ENCODE assay signal across 1 cellular context in the genomic region with DNA sequence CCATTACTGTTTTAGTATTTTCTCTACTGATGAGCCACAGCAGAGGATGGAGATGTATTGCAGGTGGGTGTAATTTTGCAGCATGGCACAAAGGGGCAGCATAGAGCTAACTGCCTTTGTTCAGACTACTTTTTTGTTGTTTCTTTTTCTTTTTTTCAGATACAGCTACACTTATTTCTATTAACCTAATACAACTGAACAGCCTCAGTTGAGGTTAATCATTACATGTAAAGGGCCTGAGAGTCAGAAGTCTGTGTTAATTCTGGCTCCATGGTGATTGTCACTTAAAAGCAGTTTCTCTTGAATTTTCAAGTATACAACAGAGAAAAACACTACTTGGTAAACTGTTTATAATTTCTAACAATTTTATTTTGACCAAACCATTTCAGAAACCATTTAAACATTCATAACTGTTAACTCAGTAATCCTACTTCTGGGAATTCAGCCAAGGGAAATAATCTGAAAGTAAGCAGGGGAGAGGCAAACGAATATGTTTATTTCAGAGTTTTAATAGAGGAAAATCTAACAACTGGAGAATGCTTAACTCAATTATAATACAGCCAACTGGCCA.
TF ChIP-seq lines count a peak whose summit lies in the region.

No MANE protein-coding gene starts in this region.

TF ChIP-seq in GM23338, 12 proteins besides CTCF, POLR2A, EP300 and RAD21 (continued from another document):
- TF ChIP-seq, protein P1, sequence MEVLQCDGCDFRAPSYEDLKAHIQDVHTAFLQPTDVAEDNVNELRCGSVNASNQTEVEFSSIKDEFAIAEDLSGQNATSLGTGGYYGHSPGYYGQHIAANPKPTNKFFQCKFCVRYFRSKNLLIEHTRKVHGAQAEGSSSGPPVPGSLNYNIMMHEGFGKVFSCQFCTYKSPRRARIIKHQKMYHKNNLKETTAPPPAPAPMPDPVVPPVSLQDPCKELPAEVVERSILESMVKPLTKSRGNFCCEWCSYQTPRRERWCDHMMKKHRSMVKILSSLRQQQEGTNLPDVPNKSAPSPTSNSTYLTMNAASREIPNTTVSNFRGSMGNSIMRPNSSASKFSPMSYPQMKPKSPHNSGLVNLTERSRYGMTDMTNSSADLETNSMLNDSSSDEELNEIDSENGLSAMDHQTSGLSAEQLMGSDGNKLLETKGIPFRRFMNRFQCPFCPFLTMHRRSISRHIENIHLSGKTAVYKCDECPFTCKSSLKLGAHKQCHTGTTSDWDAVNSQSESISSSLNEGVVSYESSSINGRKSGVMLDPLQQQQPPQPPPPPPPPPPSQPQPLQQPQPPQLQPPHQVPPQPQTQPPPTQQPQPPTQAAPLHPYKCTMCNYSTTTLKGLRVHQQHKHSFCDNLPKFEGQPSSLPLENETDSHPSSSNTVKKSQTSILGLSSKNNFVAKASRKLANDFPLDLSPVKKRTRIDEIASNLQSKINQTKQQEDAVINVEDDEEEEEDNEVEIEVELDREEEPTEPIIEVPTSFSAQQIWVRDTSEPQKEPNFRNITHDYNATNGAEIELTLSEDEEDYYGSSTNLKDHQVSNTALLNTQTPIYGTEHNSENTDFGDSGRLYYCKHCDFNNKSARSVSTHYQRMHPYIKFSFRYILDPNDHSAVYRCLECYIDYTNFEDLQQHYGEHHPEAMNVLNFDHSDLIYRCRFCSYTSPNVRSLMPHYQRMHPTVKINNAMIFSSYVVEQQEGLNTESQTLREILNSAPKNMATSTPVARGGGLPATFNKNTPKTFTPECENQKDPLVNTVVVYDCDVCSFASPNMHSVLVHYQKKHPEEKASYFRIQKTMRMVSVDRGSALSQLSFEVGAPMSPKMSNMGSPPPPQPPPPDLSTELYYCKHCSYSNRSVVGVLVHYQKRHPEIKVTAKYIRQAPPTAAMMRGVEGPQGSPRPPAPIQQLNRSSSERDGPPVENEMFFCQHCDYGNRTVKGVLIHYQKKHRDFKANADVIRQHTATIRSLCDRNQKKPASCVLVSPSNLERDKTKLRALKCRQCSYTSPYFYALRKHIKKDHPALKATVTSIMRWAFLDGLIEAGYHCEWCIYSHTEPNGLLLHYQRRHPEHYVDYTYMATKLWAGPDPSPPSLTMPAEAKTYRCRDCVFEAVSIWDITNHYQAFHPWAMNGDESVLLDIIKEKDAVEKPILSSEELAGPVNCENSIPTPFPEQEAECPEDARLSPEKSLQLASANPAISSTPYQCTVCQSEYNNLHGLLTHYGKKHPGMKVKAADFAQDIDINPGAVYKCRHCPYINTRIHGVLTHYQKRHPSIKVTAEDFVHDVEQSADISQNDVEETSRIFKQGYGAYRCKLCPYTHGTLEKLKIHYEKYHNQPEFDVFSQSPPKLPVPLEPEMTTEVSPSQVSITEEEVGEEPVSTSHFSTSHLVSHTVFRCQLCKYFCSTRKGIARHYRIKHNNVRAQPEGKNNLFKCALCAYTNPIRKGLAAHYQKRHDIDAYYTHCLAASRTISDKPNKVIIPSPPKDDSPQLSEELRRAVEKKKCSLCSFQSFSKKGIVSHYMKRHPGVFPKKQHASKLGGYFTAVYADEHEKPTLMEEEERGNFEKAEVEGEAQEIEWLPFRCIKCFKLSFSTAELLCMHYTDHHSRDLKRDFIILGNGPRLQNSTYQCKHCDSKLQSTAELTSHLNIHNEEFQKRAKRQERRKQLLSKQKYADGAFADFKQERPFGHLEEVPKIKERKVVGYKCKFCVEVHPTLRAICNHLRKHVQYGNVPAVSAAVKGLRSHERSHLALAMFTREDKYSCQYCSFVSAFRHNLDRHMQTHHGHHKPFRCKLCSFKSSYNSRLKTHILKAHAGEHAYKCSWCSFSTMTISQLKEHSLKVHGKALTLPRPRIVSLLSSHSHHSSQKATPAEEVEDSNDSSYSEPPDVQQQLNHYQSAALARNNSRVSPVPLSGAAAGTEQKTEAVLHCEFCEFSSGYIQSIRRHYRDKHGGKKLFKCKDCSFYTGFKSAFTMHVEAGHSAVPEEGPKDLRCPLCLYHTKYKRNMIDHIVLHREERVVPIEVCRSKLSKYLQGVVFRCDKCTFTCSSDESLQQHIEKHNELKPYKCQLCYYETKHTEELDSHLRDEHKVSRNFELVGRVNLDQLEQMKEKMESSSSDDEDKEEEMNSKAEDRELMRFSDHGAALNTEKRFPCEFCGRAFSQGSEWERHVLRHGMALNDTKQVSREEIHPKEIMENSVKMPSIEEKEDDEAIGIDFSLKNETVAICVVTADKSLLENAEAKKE (CRISPR knock-in tag; IDR thresholded peaks at IDR 0.05): no peak
- TF ChIP-seq EZH2phosphoT487 (IDR thresholded peaks at IDR 0.05; ENCODE audit: unreplicated experiment) (no peak), POLR2AphosphoS5 (IDR thresholded peaks at IDR 0.05; ENCODE audit: low read depth) (no peak), ZNF114 (CRISPR knock-in tag; IDR thresholded peaks at IDR 0.05) (no peak), CREB1 (CRISPR knock-in tag; IDR thresholded peaks at IDR 0.05; ENCODE audit: low read depth) (no peak), STAT1 (IDR thresholded peaks at IDR 0.05; ENCODE audit: unreplicated experiment) (no peak), JUNB (IDR thresholded peaks at IDR 0.05; ENCODE audit: unreplicated experiment) (no peak), EZH2 (IDR thresholded peaks at IDR 0.05; ENCODE audit: low read depth, unreplicated experiment) (no peak), ZNF331 (CRISPR knock-in tag; IDR thresholded peaks at IDR 0.05; ENCODE audit: low read depth) (no peak)
- TF ChIP-seq, protein P2, sequence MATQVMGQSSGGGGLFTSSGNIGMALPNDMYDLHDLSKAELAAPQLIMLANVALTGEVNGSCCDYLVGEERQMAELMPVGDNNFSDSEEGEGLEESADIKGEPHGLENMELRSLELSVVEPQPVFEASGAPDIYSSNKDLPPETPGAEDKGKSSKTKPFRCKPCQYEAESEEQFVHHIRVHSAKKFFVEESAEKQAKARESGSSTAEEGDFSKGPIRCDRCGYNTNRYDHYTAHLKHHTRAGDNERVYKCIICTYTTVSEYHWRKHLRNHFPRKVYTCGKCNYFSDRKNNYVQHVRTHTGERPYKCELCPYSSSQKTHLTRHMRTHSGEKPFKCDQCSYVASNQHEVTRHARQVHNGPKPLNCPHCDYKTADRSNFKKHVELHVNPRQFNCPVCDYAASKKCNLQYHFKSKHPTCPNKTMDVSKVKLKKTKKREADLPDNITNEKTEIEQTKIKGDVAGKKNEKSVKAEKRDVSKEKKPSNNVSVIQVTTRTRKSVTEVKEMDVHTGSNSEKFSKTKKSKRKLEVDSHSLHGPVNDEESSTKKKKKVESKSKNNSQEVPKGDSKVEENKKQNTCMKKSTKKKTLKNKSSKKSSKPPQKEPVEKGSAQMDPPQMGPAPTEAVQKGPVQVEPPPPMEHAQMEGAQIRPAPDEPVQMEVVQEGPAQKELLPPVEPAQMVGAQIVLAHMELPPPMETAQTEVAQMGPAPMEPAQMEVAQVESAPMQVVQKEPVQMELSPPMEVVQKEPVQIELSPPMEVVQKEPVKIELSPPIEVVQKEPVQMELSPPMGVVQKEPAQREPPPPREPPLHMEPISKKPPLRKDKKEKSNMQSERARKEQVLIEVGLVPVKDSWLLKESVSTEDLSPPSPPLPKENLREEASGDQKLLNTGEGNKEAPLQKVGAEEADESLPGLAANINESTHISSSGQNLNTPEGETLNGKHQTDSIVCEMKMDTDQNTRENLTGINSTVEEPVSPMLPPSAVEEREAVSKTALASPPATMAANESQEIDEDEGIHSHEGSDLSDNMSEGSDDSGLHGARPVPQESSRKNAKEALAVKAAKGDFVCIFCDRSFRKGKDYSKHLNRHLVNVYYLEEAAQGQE (IDR thresholded peaks at IDR 0.05; ENCODE audit: unreplicated experiment): no peak
- TF ChIP-seq, protein P3, sequence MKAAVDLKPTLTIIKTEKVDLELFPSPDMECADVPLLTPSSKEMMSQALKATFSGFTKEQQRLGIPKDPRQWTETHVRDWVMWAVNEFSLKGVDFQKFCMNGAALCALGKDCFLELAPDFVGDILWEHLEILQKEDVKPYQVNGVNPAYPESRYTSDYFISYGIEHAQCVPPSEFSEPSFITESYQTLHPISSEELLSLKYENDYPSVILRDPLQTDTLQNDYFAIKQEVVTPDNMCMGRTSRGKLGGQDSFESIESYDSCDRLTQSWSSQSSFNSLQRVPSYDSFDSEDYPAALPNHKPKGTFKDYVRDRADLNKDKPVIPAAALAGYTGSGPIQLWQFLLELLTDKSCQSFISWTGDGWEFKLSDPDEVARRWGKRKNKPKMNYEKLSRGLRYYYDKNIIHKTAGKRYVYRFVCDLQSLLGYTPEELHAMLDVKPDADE (IDR thresholded peaks at IDR 0.05): no peak
